ENCODE assay signal across 17 cellular contexts in the genomic region with DNA sequence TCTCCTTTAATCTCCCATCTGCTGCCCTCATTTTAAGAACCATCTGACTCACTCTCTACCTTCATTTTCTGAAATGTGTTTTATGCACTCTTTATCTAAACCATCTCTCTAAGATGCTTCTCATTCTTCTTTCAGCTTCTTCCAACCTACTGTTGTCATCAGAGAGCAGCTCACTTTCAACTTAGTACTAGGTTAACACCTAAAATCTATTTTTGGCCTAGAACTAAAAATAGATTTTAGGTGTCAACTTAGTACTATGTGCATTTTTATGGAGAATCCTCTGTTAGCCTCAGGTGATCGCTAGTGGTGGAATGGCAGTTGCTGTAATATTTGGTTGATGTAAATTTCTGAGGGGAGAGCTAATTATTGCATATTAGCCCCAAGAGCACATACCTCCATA.
DNase-seq lines count a peak whose midpoint lies in the region; TF ChIP-seq lines count a peak whose summit lies in the region.
"Had no signal": no experiment of that assay in that cellular context is flagged by ENCODE, and none has a peak within 500 bp of the region (broad histone marks: within the 10 kb centered on the region; RNA-seq: fewer than 3 reads in every experiment).

No MANE protein-coding gene starts in this region.

- TF ChIP-seq CTCF in glutamatergic neuron (IDR thresholded peaks at IDR 0.05; ENCODE audit: partially characterized antibody, unreplicated experiment) (no peak), GM10266 (IDR thresholded peaks at IDR 0.05; ENCODE audit: control insufficient read depth, insufficient read depth, low read depth, missing control alignments) (no peak), GM13976 (IDR thresholded peaks at IDR 0.05; ENCODE audit: borderline replicate concordance, control extremely low read depth, extremely low read depth, insufficient read depth, missing control alignments) (no peak)

- H3K27ac Mint-ChIP-seq in glutamatergic neuron (ENCODE audit: unreplicated experiment) = peak overlapping the region; percentile 15
- H3K27ac Mint-ChIP-seq: CD14-positive monocyte; CD4-positive, alpha-beta memory T cell; HFFc6 had no signal

- no peaks in the 10 kb centered on the region for H3K27me3 Mint-ChIP-seq in glutamatergic neuron (ENCODE audit: unreplicated experiment)
- H3K27me3 Mint-ChIP-seq: CD4-positive, alpha-beta memory T cell had no signal

- in situ Hi-C loops in GM13976 (cut with MboI; ENCODE audit: low sequenced_read_pairs, unreplicated experiment) = no loop called here

- peaks cover 1% of the 10 kb centered on the region for H3K9me3 Mint-ChIP-seq in glutamatergic neuron (ENCODE audit: unreplicated experiment)

- peaks cover 7% of the 10 kb centered on the region for H3K4me1 Mint-ChIP-seq in glutamatergic neuron (ENCODE audit: low read depth, unreplicated experiment)
- H3K4me1 Mint-ChIP-seq: CD14-positive monocyte; CD4-positive, alpha-beta memory T cell had no signal

- peak overlapping the region; percentile 17 for H3K4me3 Mint-ChIP-seq in glutamatergic neuron (ENCODE audit: unreplicated experiment)
- H3K4me3 Mint-ChIP-seq: CD14-positive monocyte; CD4-positive, alpha-beta memory T cell; HFFc6 had no signal

- no peaks in the 10 kb centered on the region for H3K36me3 Mint-ChIP-seq in glutamatergic neuron (ENCODE audit: unreplicated experiment)
- H3K36me3 Mint-ChIP-seq: CD14-positive monocyte; CD4-positive, alpha-beta memory T cell had no signal

- DNase-seq in NCI-H2171 treated with DMSO at 0.1 percent for 48 hours (lab: John Stamatoyannopoulos, UW) (peak; percentile 31), NCI-H2171 (lab: John Stamatoyannopoulos, UW) (no peak), DMS 273 (lab: John Stamatoyannopoulos, UW; ENCODE audit: unreplicated experiment) (peak; percentile 42), NCI-H82 (lab: John Stamatoyannopoulos, UW) (peak; percentile 62), glutamatergic neuron (no peak), GM10266 (ENCODE audit: extremely low spot score) (no peak), COR-L47 (lab: John Stamatoyannopoulos, UW) (no peak), GM13976 (ENCODE audit: low spot score) (no peak)
- DNase-seq: Calu3; CD4-positive, alpha-beta memory T cell; DMS153; DMS79; GDM1; GOT3; H7; HFFc6 had no signal

Comparison
In these comparisons a context has a peak if more than half of its experiments do, and no peak if none do; other contexts are left out.
1. DNase-seq: peak in NCI-H2171 treated with DMSO at 0.1 percent for 48 hours (single experiment), DMS 273 (single experiment) and NCI-H82 (single experiment); none in NCI-H2171 (single experiment), glutamatergic neuron (single experiment), GM10266 (single experiment), COR-L47 (single experiment) and GM13976 (single experiment).